21 cellular contexts compared by ENCODE assay signal in the genomic region with DNA sequence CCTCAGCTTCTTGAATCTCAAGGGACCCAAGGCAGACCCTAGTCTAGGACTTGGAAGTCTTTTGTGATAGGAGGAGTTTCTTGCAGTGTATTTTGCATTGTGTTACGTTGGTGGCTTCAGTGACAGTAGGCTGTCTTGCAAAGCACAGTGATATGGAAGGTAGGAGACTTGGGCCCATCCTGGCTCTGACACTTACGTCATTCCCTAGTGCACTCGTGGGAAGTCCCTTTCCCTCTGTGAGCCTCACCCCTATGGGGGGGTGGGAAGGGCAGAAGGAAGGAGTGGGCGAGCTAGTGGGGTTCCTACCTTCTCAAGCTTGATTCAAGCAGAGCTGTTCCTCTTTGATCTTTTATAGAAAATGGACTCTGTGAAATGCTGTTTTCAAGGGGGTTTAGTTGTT. TPM values are rescaled to one million over a fixed set of nuclear protein-coding genes. Genes with fewer than 3 reads are reported as not detected.
DNase-seq lines count a peak whose midpoint lies in the region; ATAC-seq and TF ChIP-seq lines count a peak whose summit lies in the region.
"Had no signal": no experiment of that assay in that cellular context is flagged by ENCODE, and none has a peak within 500 bp of the region (broad histone marks: within the 10 kb centered on the region; RNA-seq: fewer than 3 reads in every experiment).

No MANE protein-coding gene starts in this region.

- H3K4me1 ChIP-seq in CD8-positive, alpha-beta T cell (ENCODE audit: insufficient read depth, low read length): no peaks in the 10 kb centered on the region
- H3K4me1 ChIP-seq in neural progenitor cell: peaks cover 6% of the 10 kb centered on the region
- H3K4me1 ChIP-seq: SJSA1 had no signal

- H2AFZ ChIP-seq in neural progenitor cell (replicated peaks): peak overlapping the region; percentile 2
- H2AFZ ChIP-seq: PC-9 had no signal

- peak; percentile 63 for ATAC-seq in activated CD8-positive, alpha-beta T cell treated with anti-CD3 and anti-CD28 coated beads for 36 hours
- ATAC-seq in activated CD8-positive, alpha-beta T cell treated with anti-CD3 and anti-CD28 coated beads, Interleukin-2, amount 10 ng/mL, durations not matched to agents 7 days and 5 days: no peak
- ATAC-seq in CD8-positive, alpha-beta T cell: no peak
- ATAC-seq in HG02852 (IDR thresholded peaks at IDR 0.05; ENCODE audit: unreplicated experiment): peak; percentile 37

- CTCF ChIA-PET in activated CD8-positive, alpha-beta T cell treated with anti-CD3 and anti-CD28 coated beads for 36 hours (lab: Charles Lee): interaction anchor here (0.8 to 3.1 kb wide), 5 partner anchors 13 to 348 kb away, joined by 3 to 15 read pairs (median 8); no protein-coding TSS in a partner anchor
- CTCF ChIA-PET in activated CD8-positive, alpha-beta T cell treated with anti-CD3 and anti-CD28 coated beads, Interleukin-2, amount 10 ng/mL, durations not matched to agents 7 days and 5 days (lab: Charles Lee): interaction anchor here (0.7 to 3.7 kb wide), 7 partner anchors 14 to 348 kb away, joined by 3 to 17 read pairs (median 8); no protein-coding TSS in a partner anchor
- CTCF ChIA-PET in CD8-positive, alpha-beta T cell (lab: Charles Lee): interaction anchor here (0.9 to 16.6 kb wide), 2 partner anchors 15 to 262 kb away, joined by 3 to 312 read pairs; a partner anchor contains a TSS

- H3K27me3 Mint-ChIP-seq in activated CD8-positive, alpha-beta T cell treated with anti-CD3 and anti-CD28 coated beads for 36 hours: peaks cover 6% of the 10 kb centered on the region
- H3K27me3 Mint-ChIP-seq in activated CD8-positive, alpha-beta T cell treated with anti-CD3 and anti-CD28 coated beads, Interleukin-2, amount 10 ng/mL, durations not matched to agents 7 days and 5 days (ENCODE audit: low read depth): peaks cover 15% of the 10 kb centered on the region
- H3K27me3 Mint-ChIP-seq in CD8-positive, alpha-beta T cell (ENCODE audit: low read depth): peaks cover 2% of the 10 kb centered on the region
- H3K27me3 Mint-ChIP-seq in neural progenitor cell (ENCODE audit: insufficient read depth, low read depth): peaks cover 2% of the 10 kb centered on the region

- no peaks in the 10 kb centered on the region for H3K9me3 Mint-ChIP-seq in activated CD8-positive, alpha-beta T cell treated with anti-CD3 and anti-CD28 coated beads for 36 hours
- no peaks in the 10 kb centered on the region for H3K9me3 Mint-ChIP-seq in activated CD8-positive, alpha-beta T cell treated with anti-CD3 and anti-CD28 coated beads, Interleukin-2, amount 10 ng/mL, durations not matched to agents 7 days and 5 days (ENCODE audit: insufficient read depth)
- no peaks in the 10 kb centered on the region for H3K9me3 Mint-ChIP-seq in CD8-positive, alpha-beta T cell
- H3K9me3 Mint-ChIP-seq in neural progenitor cell: peaks cover 3% of the 10 kb centered on the region

- H3K4me3 ChIP-seq in CD8-positive, alpha-beta T cell (ENCODE audit: low read depth, low read length): no peak overlapping the region
- H3K4me3 ChIP-seq in neural progenitor cell (no peak overlapping the region), lower leg skin (ENCODE audit: low read depth, poor library complexity, severe bottlenecking) (no peak overlapping the region)
- H3K4me3 ChIP-seq: PC-9, SJSA1 had no signal

- no peaks in the 10 kb centered on the region for H3K36me3 ChIP-seq in CD8-positive, alpha-beta T cell (ENCODE audit: insufficient read depth, low read length)
- no peaks in the 10 kb centered on the region for H3K36me3 ChIP-seq in neural progenitor cell
- H3K36me3 ChIP-seq: SJSA1 had no signal

- H3K36me3 Mint-ChIP-seq in activated CD8-positive, alpha-beta T cell treated with anti-CD3 and anti-CD28 coated beads for 36 hours (ENCODE audit: low read depth): no peaks in the 10 kb centered on the region
- no peaks in the 10 kb centered on the region for H3K36me3 Mint-ChIP-seq in activated CD8-positive, alpha-beta T cell treated with anti-CD3 and anti-CD28 coated beads, Interleukin-2, amount 10 ng/mL, durations not matched to agents 7 days and 5 days (ENCODE audit: low read depth)
- H3K36me3 Mint-ChIP-seq in CD8-positive, alpha-beta T cell: no peaks in the 10 kb centered on the region
- H3K36me3 Mint-ChIP-seq in neural progenitor cell: no peaks in the 10 kb centered on the region

- H3K27ac ChIP-seq in CD8-positive, alpha-beta T cell (ENCODE audit: low read depth, low read length): no peak overlapping the region
- H3K27ac ChIP-seq in neural progenitor cell: no peak overlapping the region
- H3K27ac ChIP-seq: C4-2B, PC-9, SJSA1 had no signal

- TF ChIP-seq CTCF in activated CD8-positive, alpha-beta T cell treated with anti-CD3 and anti-CD28 coated beads for 36 hours (IDR thresholded peaks at IDR 0.05): no peak
- TF ChIP-seq CTCF in CD8-positive, alpha-beta T cell (IDR thresholded peaks at IDR 0.05): no peak
- TF ChIP-seq CTCF in neural progenitor cell (IDR thresholded peaks at IDR 0.05): no peak
- TF ChIP-seq CTCF in GM13977 (IDR thresholded peaks at IDR 0.05; ENCODE audit: extremely low read depth, insufficient read depth, missing control alignments): no peak
- no peak for TF ChIP-seq CTCF in lower leg skin (IDR thresholded peaks at IDR 0.05)

- in situ Hi-C loops in GM13977 (cut with MboI; ENCODE audit: low pct_unique_long_range_greater_than_20kb, low sequenced_read_pairs, unreplicated experiment): no loop called here

- no peak overlapping the region for H3K4me2 ChIP-seq in neural progenitor cell
- H3K4me2 ChIP-seq: PC-9 had no signal

- peaks cover 21% of the 10 kb centered on the region for H3K4me1 Mint-ChIP-seq in activated CD8-positive, alpha-beta T cell treated with anti-CD3 and anti-CD28 coated beads for 36 hours (ENCODE audit: low read depth)
- H3K4me1 Mint-ChIP-seq in activated CD8-positive, alpha-beta T cell treated with anti-CD3 and anti-CD28 coated beads, Interleukin-2, amount 10 ng/mL, durations not matched to agents 7 days and 5 days (ENCODE audit: low read depth): peaks cover 8% of the 10 kb centered on the region
- no peaks in the 10 kb centered on the region for H3K4me1 Mint-ChIP-seq in CD8-positive, alpha-beta T cell (ENCODE audit: low read depth)
- H3K4me1 Mint-ChIP-seq in neural progenitor cell: peaks cover 17% of the 10 kb centered on the region

- TF ChIP-seq POLR2A in lower leg skin (IDR thresholded peaks at IDR 0.05): no peak

- DNase-seq in activated CD8-positive, alpha-beta T cell treated with anti-CD3 and anti-CD28 coated beads for 36 hours: peak; percentile 48
- no peak for DNase-seq in activated CD8-positive, alpha-beta T cell treated with anti-CD3 and anti-CD28 coated beads, Interleukin-2, amount 10 ng/mL, durations not matched to agents 7 days and 5 days
- DNase-seq in CD8-positive, alpha-beta T cell: no peak
- DNase-seq in neural progenitor cell (ENCODE audit: low spot score) (no peak), HCEC 1CT (no peak), GM13977 (ENCODE audit: low spot score) (no peak), lower leg skin (ENCODE audit: low spot score in 2 of 2) (no peak)
- DNase-seq: COR-L47, GF-D8, GOT3, IMR-90, Kasumi-1, MM.1S, NCI-H1105, NCI-H1694, NCI-H524, PC-9 had no signal

- H3F3A ChIP-seq in neural progenitor cell (ENCODE audit: low read depth): no peaks in the 10 kb centered on the region

- H3K79me2 ChIP-seq in neural progenitor cell (ENCODE audit: low read depth): no peaks in the 10 kb centered on the region

- whole genome bisulfite sequencing in lower leg skin, 2 donors: 63 to 84% methylated on average over 4 of the region's 4 CpGs

- H3K9me3 ChIP-seq in CD8-positive, alpha-beta T cell (ENCODE audit: low read length): no peaks in the 10 kb centered on the region
- no peaks in the 10 kb centered on the region for H3K9me3 ChIP-seq in neural progenitor cell (ENCODE audit: low read depth)
- H3K9me3 ChIP-seq: SJSA1 had no signal

- peak overlapping the region; percentile 25 for H3K27ac Mint-ChIP-seq in activated CD8-positive, alpha-beta T cell treated with anti-CD3 and anti-CD28 coated beads for 36 hours
- no peak overlapping the region for H3K27ac Mint-ChIP-seq in activated CD8-positive, alpha-beta T cell treated with anti-CD3 and anti-CD28 coated beads, Interleukin-2, amount 10 ng/mL, durations not matched to agents 7 days and 5 days
- H3K27ac Mint-ChIP-seq in CD8-positive, alpha-beta T cell: peak overlapping the region; percentile 18
- H3K27ac Mint-ChIP-seq in neural progenitor cell: peak overlapping the region; percentile 42

- intact Hi-C loops in activated CD8-positive, alpha-beta T cell treated with anti-CD3 and anti-CD28 coated beads for 36 hours (cut with micrococcal nuclease): no loop called here
- intact Hi-C loops in CD8-positive, alpha-beta T cell (cut with DNase I, micrococcal nuclease): no loop called here
- intact Hi-C loops in lower leg skin (cut with DNase I; ENCODE audit: low total_unique reads): no loop called here

- H4K20me1 ChIP-seq in neural progenitor cell (ENCODE audit: low read depth): no peaks in the 10 kb centered on the region

- no peak overlapping the region for H3K4me3 Mint-ChIP-seq in activated CD8-positive, alpha-beta T cell treated with anti-CD3 and anti-CD28 coated beads for 36 hours
- H3K4me3 Mint-ChIP-seq in activated CD8-positive, alpha-beta T cell treated with anti-CD3 and anti-CD28 coated beads, Interleukin-2, amount 10 ng/mL, durations not matched to agents 7 days and 5 days: no peak overlapping the region
- H3K4me3 Mint-ChIP-seq in CD8-positive, alpha-beta T cell: no peak overlapping the region
- no peak overlapping the region for H3K4me3 Mint-ChIP-seq in neural progenitor cell

- POLR2A ChIA-PET in activated CD8-positive, alpha-beta T cell treated with anti-CD3 and anti-CD28 coated beads for 36 hours (lab: Charles Lee): no interaction called here
- POLR2A ChIA-PET in activated CD8-positive, alpha-beta T cell treated with anti-CD3 and anti-CD28 coated beads, Interleukin-2, amount 10 ng/mL, durations not matched to agents 7 days and 5 days (lab: Charles Lee): no interaction called here
- POLR2A ChIA-PET in CD8-positive, alpha-beta T cell (lab: Charles Lee): interaction anchor here (0.6 kb wide), 1 partner anchor 379 kb away, joined by 3 read pairs; no protein-coding TSS in a partner anchor

- H3K9ac ChIP-seq in neural progenitor cell: no peak overlapping the region

- no peaks in the 10 kb centered on the region for H3K27me3 ChIP-seq in CD8-positive, alpha-beta T cell (ENCODE audit: insufficient read depth, low read length)
- no peaks in the 10 kb centered on the region for H3K27me3 ChIP-seq in neural progenitor cell

RNA-seq across cellular contexts. Expression of a gene that starts 9.2 kb away (rescaled TPM):
- total RNA-seq in activated CD8-positive, alpha-beta T cell treated with anti-CD3 and anti-CD28 coated beads for 36 hours: not detected
- total RNA-seq in activated CD8-positive, alpha-beta T cell treated with anti-CD3 and anti-CD28 coated beads, Interleukin-2, amount 10 ng/mL, durations not matched to agents 7 days and 5 days: not detected
- total RNA-seq in CD8-positive, alpha-beta T cell: not detected
- total RNA-seq in neural progenitor cell (ENCODE audit: low replicate concordance) (not detected in 2 replicates), lower leg skin (not detected)
- total RNA-seq: Daoy, IMR-90, PC-9, SJSA1 had no signal

RNA-seq across cellular contexts. Expression of a gene that starts 15.2 kb away (rescaled TPM):
- under 1 TPM in 1 of 2 experiments, not detected in 1; 0.65 TPM for total RNA-seq in activated CD8-positive, alpha-beta T cell treated with anti-CD3 and anti-CD28 coated beads for 36 hours
- 1 to 10 TPM in 1 of 2 experiments, under 1 TPM in 1; 0.61 to 1.7 TPM for total RNA-seq in activated CD8-positive, alpha-beta T cell treated with anti-CD3 and anti-CD28 coated beads, Interleukin-2, amount 10 ng/mL, durations not matched to agents 7 days and 5 days
- not detected for total RNA-seq in CD8-positive, alpha-beta T cell
- total RNA-seq in neural progenitor cell (ENCODE audit: low replicate concordance): not detected in 2 replicates
- total RNA-seq in lower leg skin: not detected
- total RNA-seq: Daoy, IMR-90, PC-9, SJSA1 had no signal

RNA-seq across cellular contexts. Expression of a gene that starts 55.8 kb away (rescaled TPM):
- 10 to 100 TPM; 26.3 to 29.0 TPM for total RNA-seq in activated CD8-positive, alpha-beta T cell treated with anti-CD3 and anti-CD28 coated beads for 36 hours
- total RNA-seq in activated CD8-positive, alpha-beta T cell treated with anti-CD3 and anti-CD28 coated beads, Interleukin-2, amount 10 ng/mL, durations not matched to agents 7 days and 5 days: 10 to 100 TPM; 21.3 to 23.3 TPM
- 10 to 100 TPM; 12.5 to 13.7 TPM for total RNA-seq in CD8-positive, alpha-beta T cell
- total RNA-seq in neural progenitor cell (ENCODE audit: low replicate concordance) (0.65 and 0.77 TPM in 2 replicates), lower leg skin (1 to 10 TPM; 3.2 to 8.6 (median 4.0) TPM)

Comparison
In these comparisons a context has a peak if more than half of its experiments do, and no peak if none do; other contexts are left out.
1. ATAC-seq: peak in activated CD8-positive, alpha-beta T cell treated with anti-CD3 and anti-CD28 coated beads for 36 hours (single experiment) and HG02852 (single experiment); none in activated CD8-positive, alpha-beta T cell treated with anti-CD3 and anti-CD28 coated beads, Interleukin-2, amount 10 ng/mL, durations not matched to agents 7 days and 5 days (single experiment) and CD8-positive, alpha-beta T cell (single experiment).